In the genomic region with DNA sequence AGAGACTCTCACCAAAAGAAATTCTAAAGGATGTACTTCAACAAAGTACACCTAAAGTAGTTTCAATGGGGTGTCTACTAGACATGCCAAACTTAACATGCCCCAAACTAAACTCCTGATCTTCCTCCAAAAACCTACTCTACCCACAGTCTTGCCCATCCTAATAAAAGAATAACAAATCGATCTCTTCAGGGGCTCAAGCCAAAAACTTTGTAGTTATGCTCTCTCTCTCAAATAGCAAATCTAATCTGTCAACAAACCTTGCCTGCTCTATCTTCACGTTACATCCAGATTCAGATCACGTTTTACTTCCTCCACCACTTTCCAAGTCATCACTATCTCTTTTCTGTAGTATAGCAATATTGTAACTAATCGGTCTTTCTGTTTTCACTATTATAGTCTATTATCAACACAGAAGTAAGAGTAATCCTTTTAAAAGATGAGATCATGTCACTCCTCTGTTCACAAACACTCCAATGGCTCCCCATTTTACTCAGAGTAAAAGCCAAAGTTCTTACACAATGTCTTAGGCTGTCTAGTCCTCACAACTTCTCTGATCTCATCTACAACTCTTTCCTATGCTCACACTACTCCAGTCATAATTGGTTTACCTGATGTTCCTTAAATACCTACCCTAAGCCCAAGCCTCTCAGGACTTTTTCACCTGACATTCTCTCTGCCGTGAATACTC, we compare ENCODE assay signal across 12 cellular contexts.
DNase-seq lines count a peak whose midpoint lies in the region; ATAC-seq, FAIRE-seq and TF ChIP-seq lines count a peak whose summit lies in the region.
"Had no signal": no experiment of that assay in that cellular context is flagged by ENCODE, and none has a peak within 500 bp of the region (broad histone marks: within the 10 kb centered on the region; RNA-seq: fewer than 3 reads in every experiment).

No MANE protein-coding gene starts in this region.

- peaks cover 2% of the 10 kb centered on the region for H3K9me3 Mint-ChIP-seq in activated CD8-positive, alpha-beta T cell treated with anti-CD3 and anti-CD28 coated beads for 36 hours

- 65 to 78% methylated on average over 5 of the region's 5 CpGs for WGBS in testis, 2 donors

- TF ChIP-seq CTCF in activated CD8-positive, alpha-beta T cell treated with anti-CD3 and anti-CD28 coated beads for 36 hours (IDR thresholded peaks at IDR 0.05) = no peak
- TF ChIP-seq CTCF in testis (IDR thresholded peaks at IDR 0.05) (no peak), GM10266 (IDR thresholded peaks at IDR 0.05; ENCODE audit: control insufficient read depth, insufficient read depth, low read depth, missing control alignments) (no peak)

- H3K36me3 Mint-ChIP-seq in activated CD8-positive, alpha-beta T cell treated with anti-CD3 and anti-CD28 coated beads for 36 hours (ENCODE audit: low read depth) = peaks cover 24% of the 10 kb centered on the region

- H3K36me3 ChIP-seq in testis (ENCODE audit: low read depth, missing control alignments) = no peaks in the 10 kb centered on the region

- no peak overlapping the region for H3K4me3 Mint-ChIP-seq in activated CD8-positive, alpha-beta T cell treated with anti-CD3 and anti-CD28 coated beads for 36 hours

- H3K4me3 ChIP-seq in testis = no peak overlapping the region

- CTCF ChIA-PET in activated CD8-positive, alpha-beta T cell treated with anti-CD3 and anti-CD28 coated beads for 36 hours (lab: Charles Lee) = no interaction called here

- peak; percentile 21 for FAIRE-seq in islet of Langerhans (lab: Jason Lieb, UNC)

- no peak for DNase-seq in activated CD4-positive, CD25-positive, alpha-beta regulatory T cell treated with anti-CD3 and anti-CD28 coated beads, Interleukin-2, amount 50 U/mL, for 72 hours
- no peak for DNase-seq in activated CD8-positive, alpha-beta T cell treated with anti-CD3 and anti-CD28 coated beads for 36 hours
- DNase-seq in testis = no peak
- DNase-seq in foreskin melanocyte = no peak
- no peak for DNase-seq in NOMO-1 (lab: John Stamatoyannopoulos, UW; ENCODE audit: unreplicated experiment in 2 of 2)
- no peak for DNase-seq in GM10266 (ENCODE audit: extremely low spot score)
- DNase-seq: activated CD8-positive, alpha-beta memory T cell treated with anti-CD3 and anti-CD28 coated beads, Interleukin-2, amount 50 U/mL, for 48 hours; amygdala; effector CD8-positive, alpha-beta T cell; NCI-H2081 treated with DMSO at 0.1 percent for 48 hours had no signal

- POLR2A ChIA-PET in activated CD8-positive, alpha-beta T cell treated with anti-CD3 and anti-CD28 coated beads for 36 hours (lab: Charles Lee) = no interaction called here

- peaks cover 47% of the 10 kb centered on the region for H3K4me1 ChIP-seq in testis

- no peak for TF ChIP-seq POLR2A in testis (IDR thresholded peaks at IDR 0.05)

- no peaks in the 10 kb centered on the region for H3K27me3 Mint-ChIP-seq in activated CD8-positive, alpha-beta T cell treated with anti-CD3 and anti-CD28 coated beads for 36 hours

- peaks cover 27% of the 10 kb centered on the region for H3K4me1 Mint-ChIP-seq in activated CD8-positive, alpha-beta T cell treated with anti-CD3 and anti-CD28 coated beads for 36 hours (ENCODE audit: low read depth)

- no peaks in the 10 kb centered on the region for H3K9me3 ChIP-seq in testis

- H3K27me3 ChIP-seq in testis = no peaks in the 10 kb centered on the region

- peak; percentile 70 to 73 for ATAC-seq in activated CD4-positive, CD25-positive, alpha-beta regulatory T cell treated with anti-CD3 and anti-CD28 coated beads, Interleukin-2, amount 50 U/mL, for 24 hours
- peak; percentile 45 for ATAC-seq in activated CD8-positive, alpha-beta T cell treated with anti-CD3 and anti-CD28 coated beads for 36 hours

- no peak overlapping the region for H3K27ac Mint-ChIP-seq in activated CD8-positive, alpha-beta T cell treated with anti-CD3 and anti-CD28 coated beads for 36 hours

- H3K27ac ChIP-seq in testis = peak overlapping the region; percentile 21 to 84

- intact Hi-C loops in activated CD8-positive, alpha-beta T cell treated with anti-CD3 and anti-CD28 coated beads for 36 hours (cut with micrococcal nuclease) = no loop called here
- intact Hi-C loops in testis (cut with DNase I; ENCODE audit: low total_unique reads) = no loop called here
